In genomic region chr22:30453731-30454510, GRCh38 we compare ENCODE assay signal across 10 cellular contexts. TPM values are rescaled to one million over a fixed set of nuclear protein-coding genes. Genes with fewer than 3 reads are reported as not detected.
DNase-seq lines count a peak whose midpoint lies in the region; ATAC-seq and TF ChIP-seq lines count a peak whose summit lies in the region.
"Had no signal": no experiment of that assay in that cellular context is flagged by ENCODE, and none has a peak within 500 bp of the region (broad histone marks: within the 10 kb centered on the region; RNA-seq: fewer than 3 reads in every experiment).

No MANE protein-coding gene starts in this region.

- peaks cover 5% of the 10 kb centered on the region for H3F3A ChIP-seq in neural progenitor cell (ENCODE audit: low read depth)

- no peak overlapping the region for H3K27ac ChIP-seq in neural progenitor cell
- no peak overlapping the region for H3K27ac ChIP-seq in esophagus muscularis mucosa (replicated peaks in 1 of 4)
- H3K27ac ChIP-seq: BLaER1 had no signal

- H3K27me3 ChIP-seq in neural progenitor cell (no peaks in the 10 kb centered on the region), esophagus muscularis mucosa (peaks cover 0 to 38% (median 0%) of the 10 kb centered on the region in 4 donors)
- H3K27me3 ChIP-seq: BLaER1 had no signal

- intact Hi-C loops in activated CD8-positive, alpha-beta T cell treated with anti-CD3 and anti-CD28 coated beads for 36 hours (cut with micrococcal nuclease) = no loop called here
- intact Hi-C loops in esophagus muscularis mucosa (cut with DNase I) = no loop called here

- no peak overlapping the region for H3K4me3 Mint-ChIP-seq in activated CD8-positive, alpha-beta T cell treated with anti-CD3 and anti-CD28 coated beads for 36 hours
- H3K4me3 Mint-ChIP-seq in neural progenitor cell = no peak overlapping the region

- H3K4me1 ChIP-seq in neural progenitor cell (no peaks in the 10 kb centered on the region), esophagus muscularis mucosa (no peaks in the 10 kb centered on the region)
- H3K4me1 ChIP-seq: BLaER1 had no signal

- ATAC-seq in activated CD8-positive, alpha-beta T cell treated with anti-CD3 and anti-CD28 coated beads for 36 hours = peak; percentile 63
- ATAC-seq in HG02973 (IDR thresholded peaks at IDR 0.05; ENCODE audit: unreplicated experiment) = no peak
- no peak for ATAC-seq in HG03565 (IDR thresholded peaks at IDR 0.05; ENCODE audit: unreplicated experiment)

- no peaks in the 10 kb centered on the region for H4K20me1 ChIP-seq in neural progenitor cell (ENCODE audit: low read depth)
- H4K20me1 ChIP-seq: BLaER1 had no signal

- H3K79me2 ChIP-seq in neural progenitor cell (ENCODE audit: low read depth) = no peaks in the 10 kb centered on the region

- TF ChIP-seq CTCF in activated CD8-positive, alpha-beta T cell treated with anti-CD3 and anti-CD28 coated beads for 36 hours (IDR thresholded peaks at IDR 0.05) = no peak
- TF ChIP-seq CTCF in neural progenitor cell (IDR thresholded peaks at IDR 0.05) (peak; percentile 46), esophagus muscularis mucosa (IDR thresholded peaks at IDR 0.05) (no peak)

- H2AFZ ChIP-seq in neural progenitor cell (replicated peaks) = no peak overlapping the region

- H3K36me3 ChIP-seq in neural progenitor cell = no peaks in the 10 kb centered on the region
- no peaks in the 10 kb centered on the region for H3K36me3 ChIP-seq in esophagus muscularis mucosa
- H3K36me3 ChIP-seq: BLaER1 had no signal

- TF ChIP-seq POLR2A in esophagus muscularis mucosa (IDR thresholded peaks at IDR 0.05; ENCODE audit: low read depth) = no peak

- 83% methylated on average over 5 of the region's 6 CpGs for WGBS in esophagus muscularis mucosa

- DNase-seq in SIG-M5 treated with dmso at 0.1 percent for 504 hours (lab: John Stamatoyannopoulos, UW; ENCODE audit: unreplicated experiment) (peak; percentile 9), SIG-M5 (lab: John Stamatoyannopoulos, UW) (no peak), M059J (ENCODE audit: low read depth) (peak; percentile 28), neural progenitor cell (ENCODE audit: low spot score) (peak; percentile 50), esophagus muscularis mucosa (ENCODE audit: extremely low spot score) (no peak)
- DNase-seq in activated CD8-positive, alpha-beta T cell treated with anti-CD3 and anti-CD28 coated beads for 36 hours = peak; percentile 71
- DNase-seq: stimulated activated CD4-positive, alpha-beta T cell treated with anti-CD3 and anti-CD28 coated beads, Interleukin-4, amount 100 ng/mL, for 24 hours had no signal

- H3K27me3 Mint-ChIP-seq in activated CD8-positive, alpha-beta T cell treated with anti-CD3 and anti-CD28 coated beads for 36 hours = peaks cover 2% of the 10 kb centered on the region
- H3K27me3 Mint-ChIP-seq in neural progenitor cell (ENCODE audit: insufficient read depth, low read depth) = peaks cover 6% of the 10 kb centered on the region

- H3K4me1 Mint-ChIP-seq in activated CD8-positive, alpha-beta T cell treated with anti-CD3 and anti-CD28 coated beads for 36 hours (ENCODE audit: low read depth) = no peaks in the 10 kb centered on the region
- H3K4me1 Mint-ChIP-seq in neural progenitor cell = peaks cover 2% of the 10 kb centered on the region

- H3K9me3 ChIP-seq in neural progenitor cell (ENCODE audit: low read depth) (no peaks in the 10 kb centered on the region), esophagus muscularis mucosa (no peaks in the 10 kb centered on the region)
- H3K9me3 ChIP-seq: BLaER1 had no signal

- H3K27ac Mint-ChIP-seq in activated CD8-positive, alpha-beta T cell treated with anti-CD3 and anti-CD28 coated beads for 36 hours = no peak overlapping the region
- H3K27ac Mint-ChIP-seq in neural progenitor cell = no peak overlapping the region

- H3K4me3 ChIP-seq in neural progenitor cell (no peak overlapping the region), esophagus muscularis mucosa (no peak overlapping the region)
- H3K4me3 ChIP-seq: BLaER1 had no signal

- no peaks in the 10 kb centered on the region for H3K9me3 Mint-ChIP-seq in activated CD8-positive, alpha-beta T cell treated with anti-CD3 and anti-CD28 coated beads for 36 hours
- no peaks in the 10 kb centered on the region for H3K9me3 Mint-ChIP-seq in neural progenitor cell

- H3K4me2 ChIP-seq in neural progenitor cell = no peak overlapping the region
- H3K4me2 ChIP-seq: BLaER1 had no signal

- POLR2A ChIA-PET in activated CD8-positive, alpha-beta T cell treated with anti-CD3 and anti-CD28 coated beads for 36 hours (lab: Charles Lee) = interaction anchor here (1.1 to 1.3 kb wide), 2 partner anchors 9 to 97 kb away, joined by 3 to 4 read pairs; partner anchors contain the start of genes CCDC157 and SF3A1

- H3K36me3 Mint-ChIP-seq in activated CD8-positive, alpha-beta T cell treated with anti-CD3 and anti-CD28 coated beads for 36 hours (ENCODE audit: low read depth) = no peaks in the 10 kb centered on the region
- H3K36me3 Mint-ChIP-seq in neural progenitor cell = no peaks in the 10 kb centered on the region

- CTCF ChIA-PET in activated CD8-positive, alpha-beta T cell treated with anti-CD3 and anti-CD28 coated beads for 36 hours (lab: Charles Lee) = interaction anchor here (0.8 to 1.7 kb wide), 5 partner anchors 9 to 62 kb away, joined by 3 to 7 read pairs (median 4); no protein-coding TSS in a partner anchor

- no peak for TF ChIP-seq EP300 in esophagus muscularis mucosa (IDR thresholded peaks at IDR 0.05)

- H3K9ac ChIP-seq in neural progenitor cell = no peak overlapping the region
- H3K9ac ChIP-seq: BLaER1 had no signal

RNA-seq across cellular contexts. Expression of gene SEC14L3, which starts 17.9 kb away (rescaled TPM):
- not detected in 2 replicates for total RNA-seq in M059J (2014; rRNA removed; shearing (Covaris generic))
- total RNA-seq in activated CD8-positive, alpha-beta T cell treated with anti-CD3 and anti-CD28 coated beads for 36 hours = not detected
- not detected in 2 replicates for total RNA-seq in neural progenitor cell (ENCODE audit: low replicate concordance)
- total RNA-seq in esophagus muscularis mucosa = not detected

RNA-seq across cellular contexts. Expression of gene MTFP1, which starts 28.4 kb away (rescaled TPM):
- 10.0 and 12.1 TPM in 2 replicates for total RNA-seq in M059J (2014; rRNA removed; shearing (Covaris generic))
- total RNA-seq in activated CD8-positive, alpha-beta T cell treated with anti-CD3 and anti-CD28 coated beads for 36 hours = 10 to 100 TPM; 89.8 to 93.8 TPM
- 29.9 and 67.9 TPM in 2 replicates for total RNA-seq in neural progenitor cell (ENCODE audit: low replicate concordance)
- 1 to 10 TPM; 1.2 to 7.1 (median 3.4) TPM for total RNA-seq in esophagus muscularis mucosa

RNA-seq across cellular contexts. Expression of gene SEC14L4, which starts 51.6 kb away (rescaled TPM):
- not detected in 2 replicates for total RNA-seq in M059J (2014; rRNA removed; shearing (Covaris generic))
- not detected for total RNA-seq in activated CD8-positive, alpha-beta T cell treated with anti-CD3 and anti-CD28 coated beads for 36 hours
- total RNA-seq in neural progenitor cell (ENCODE audit: low replicate concordance) (0.31 TPM in 1 of 2 replicates, not detected in the other), esophagus muscularis mucosa (not detected)

RNA-seq across cellular contexts. Expression of gene SEC14L2, which starts 57.1 kb away (rescaled TPM):
- total RNA-seq in M059J (2014; rRNA removed; shearing (Covaris generic)) = 15.1 and 31.3 TPM in 2 replicates
- 10 to 100 TPM; 15.1 to 15.4 TPM for total RNA-seq in activated CD8-positive, alpha-beta T cell treated with anti-CD3 and anti-CD28 coated beads for 36 hours
- total RNA-seq in neural progenitor cell (ENCODE audit: low replicate concordance) (4.9 and 5.7 TPM in 2 replicates), esophagus muscularis mucosa (10 to 100 TPM in 2 of 4 donors, 1 to 10 TPM in 2; 3.3 to 16.7 (median 8.5) TPM)

Comparison
In these comparisons a context has a peak if more than half of its experiments do, and no peak if none do; other contexts are left out.
1. DNase-seq: peak in SIG-M5 treated with dmso at 0.1 percent for 504 hours (single experiment), M059J (single experiment), activated CD8-positive, alpha-beta T cell treated with anti-CD3 and anti-CD28 coated beads for 36 hours (single experiment) and neural progenitor cell (single experiment); none in SIG-M5 (single experiment) and esophagus muscularis mucosa (single experiment).